24 cellular contexts compared by ENCODE assay signal in the genomic region with DNA sequence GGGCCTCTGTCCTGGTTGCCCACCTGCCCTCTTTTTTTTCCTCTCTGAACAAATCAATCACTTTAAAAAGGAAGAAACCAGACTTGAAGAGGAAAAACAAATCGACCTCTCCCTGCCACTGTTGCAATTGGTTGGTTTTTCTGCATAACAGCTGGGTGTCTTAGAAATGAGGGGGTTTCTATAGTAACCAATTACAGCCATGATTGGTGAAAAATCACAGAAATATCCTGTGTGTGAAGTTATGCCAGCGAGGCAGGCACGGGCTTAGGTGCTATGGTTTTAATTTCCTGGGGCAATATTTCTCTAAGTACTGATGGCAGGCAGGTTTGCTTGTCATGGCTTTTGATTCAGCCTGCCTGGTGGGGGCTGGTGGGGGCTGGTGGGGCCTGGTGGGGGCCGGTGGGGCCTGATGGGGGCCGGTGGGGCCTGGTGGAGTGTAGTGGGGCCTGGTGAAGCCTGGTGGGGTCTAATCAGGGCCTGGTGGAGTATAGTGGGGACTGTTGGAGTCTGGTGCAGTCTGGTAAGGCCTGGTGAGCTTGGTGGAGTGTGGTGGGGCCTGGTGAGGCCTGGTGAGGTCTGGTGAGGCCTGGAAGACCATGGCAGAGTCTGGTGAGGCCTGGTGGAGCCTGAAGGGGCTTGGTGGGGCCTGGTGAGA. TPM values are rescaled to one million over a fixed set of nuclear protein-coding genes. Genes with fewer than 3 reads are reported as not detected.
"Had no signal": no experiment of that assay in that cellular context is flagged by ENCODE, and none has a peak within 500 bp of the region (broad histone marks: within the 10 kb centered on the region; RNA-seq: fewer than 3 reads in every experiment).

No MANE protein-coding gene starts in this region.

- H3K4me3 Mint-ChIP-seq: activated CD4-positive, alpha-beta memory T cell treated with anti-CD3 and anti-CD28 coated beads, Interleukin-2, amount 10 ng/mL, durations not matched to agents 7 days and 5 days; activated CD4-positive, alpha-beta T cell treated with anti-CD3 and anti-CD28 coated beads for 36 hours had no signal

- H3K4me2 ChIP-seq: SK-N-SH had no signal

- H3K9me3 ChIP-seq: breast epithelium, Peyer's patch, SJCRH30, SK-N-SH had no signal

- H3K27ac Mint-ChIP-seq: activated CD4-positive, alpha-beta memory T cell treated with anti-CD3 and anti-CD28 coated beads, Interleukin-2, amount 10 ng/mL, durations not matched to agents 7 days and 5 days; activated CD4-positive, alpha-beta T cell treated with anti-CD3 and anti-CD28 coated beads for 36 hours had no signal

- H3K4me1 ChIP-seq: breast epithelium, SJCRH30 had no signal

- H3K9me2 ChIP-seq: SK-N-SH had no signal

- H3K4me1 Mint-ChIP-seq: activated CD4-positive, alpha-beta memory T cell treated with anti-CD3 and anti-CD28 coated beads, Interleukin-2, amount 10 ng/mL, durations not matched to agents 7 days and 5 days had no signal

- H3K27ac ChIP-seq: breast epithelium, Peyer's patch, RWPE1, SJCRH30, VCaP had no signal

- H3K4me3 ChIP-seq: breast epithelium, K562, Peyer's patch, SJCRH30 had no signal

- H3K36me3 ChIP-seq: breast epithelium, Peyer's patch, SJCRH30 had no signal

- H3K9me3 Mint-ChIP-seq: activated CD4-positive, alpha-beta memory T cell treated with anti-CD3 and anti-CD28 coated beads, Interleukin-2, amount 10 ng/mL, durations not matched to agents 7 days and 5 days had no signal

- H3K27me3 ChIP-seq: Peyer's patch had no signal

- DNase-seq: activated CD4-positive, alpha-beta memory T cell treated with anti-CD3 and anti-CD28 coated beads, Interleukin-2, amount 10 ng/mL, durations not matched to agents 7 days and 5 days; activated CD4-positive, alpha-beta T cell treated with anti-CD3 and anti-CD28 coated beads for 36 hours; activated CD4-positive, alpha-beta T cell treated with anti-CD3 and anti-CD28 coated beads, Interleukin-2, amount 50 U/mL, for 1 hour; activated CD4-positive, CD25-positive, alpha-beta regulatory T cell; activated CD8-positive, alpha-beta memory T cell treated with anti-CD3 and anti-CD28 coated beads, Interleukin-2, amount 50 U/mL, for 48 hours; activated naive CD4-positive, alpha-beta T cell treated with anti-CD3 and anti-CD28 coated beads, Interleukin-2, amount 50 U/mL, for 16 hours; activated T-cell treated with anti-CD3 and anti-CD28 coated beads, Interleukin-2, amount 50 U/mL, for 1 hour; amniotic stem cell; central memory CD4-positive, alpha-beta T cell; Karpas-422; MM.1S; NCI-H1105 treated with DMSO at 0.1 percent for 48 hours; NCI-H1436 treated with DMSO at 0.1 percent for 48 hours; NCI-H187; NCI-H2081; Peyer's patch; Right ventricle myocardium superior; SJCRH30; SK-N-SH; T-helper 1 cell had no signal

- ATAC-seq: activated CD4-positive, alpha-beta T cell treated with anti-CD3 and anti-CD28 coated beads for 36 hours; K562 had no signal

RNA-seq across cellular contexts. Expression of a gene that starts 54.6 kb away (rescaled TPM):
- total RNA-seq: activated CD4-positive, alpha-beta memory T cell treated with anti-CD3 and anti-CD28 coated beads, Interleukin-2, amount 10 ng/mL, durations not matched to agents 7 days and 5 days; activated CD4-positive, alpha-beta T cell treated with anti-CD3 and anti-CD28 coated beads for 36 hours; K562; SJCRH30 had no signal
- polyA plus RNA-seq: K562, SK-N-SH had no signal
